Comparison of ENCODE assay signal across 8 cellular contexts in genomic region chr13:28658796-28659610, GRCh38.
DNase-seq lines count a peak whose midpoint lies in the region; ATAC-seq and TF ChIP-seq lines count a peak whose summit lies in the region.

POMP (plus strand) TSS chr13:28659130; CDS start chr13:28659185, 55 bp downstream.

- H3K4me3 ChIP-seq in choroid plexus epithelial cell (ENCODE audit: low read depth, low read length) = peak within 1 kb of the TSS; percentile 89

- peak; percentile 10 for TF ChIP-seq CTCF in choroid plexus epithelial cell (conservative IDR thresholded peaks at IDR 0.05; ENCODE audit: low read depth, low read length)

- peak; percentile 94 for ATAC-seq in GM19023 (IDR thresholded peaks at IDR 0.05; ENCODE audit: unreplicated experiment)
- peak; percentile 89 for ATAC-seq in HG03196 (IDR thresholded peaks at IDR 0.05; ENCODE audit: unreplicated experiment)

- DNase-seq in AML-193 (lab: John Stamatoyannopoulos, UW) (peak; percentile 73 to 74), NCI-H524 (lab: John Stamatoyannopoulos, UW) (peak; percentile 92 to 97), choroid plexus epithelial cell (ENCODE audit: low read depth) (peak; percentile 96), kidney glomerular epithelial cell (lab: John Stamatoyannopoulos, UW) (peak; percentile 62)
- peak; percentile 87 for DNase-seq in activated CD4-positive, alpha-beta T cell treated with anti-CD3 and anti-CD28 coated beads for 4 hours
- peak; percentile 65 to 79 for DNase-seq in stimulated activated CD4-positive, alpha-beta T cell treated with anti-CD3 and anti-CD28 coated beads, Interleukin-1b, Interleukin-23, amount 100 ng/mL, for 1 hour (ENCODE audit: low read depth in 2 of 2)

Comparison
In these comparisons a context has a peak if more than half of its experiments do, and no peak if none do; other contexts are left out.
1. Peak in every context shown above with its lines: DNase-seq, ATAC-seq and H3K4me3 ChIP-seq.